In genomic region chr14:92426237-92426636, GRCh38 we compare ENCODE assay signal across 15 cellular contexts.
DNase-seq lines count a peak whose midpoint lies in the region; ATAC-seq, FAIRE-seq and TF ChIP-seq lines count a peak whose summit lies in the region.
"Had no signal": no experiment of that assay in that cellular context is flagged by ENCODE, and none has a peak within 500 bp of the region (broad histone marks: within the 10 kb centered on the region; RNA-seq: fewer than 3 reads in every experiment).

No MANE protein-coding gene starts in this region.

- H3K4me3 Mint-ChIP-seq in memory B cell, result no peak overlapping the region
- H3K4me3 Mint-ChIP-seq: activated naive CD8-positive, alpha-beta T cell treated with anti-CD3 and anti-CD28 coated beads for 36 hours; B cell had no signal

- H3K4me1 Mint-ChIP-seq in memory B cell, result peaks cover 4% of the 10 kb centered on the region

- no peak overlapping the region for H3K27ac Mint-ChIP-seq in memory B cell
- H3K27ac Mint-ChIP-seq: activated naive CD8-positive, alpha-beta T cell treated with anti-CD3 and anti-CD28 coated beads for 36 hours; B cell had no signal

- H3K36me3 ChIP-seq in kidney (ENCODE audit: control insufficient read depth in 1 of 2, insufficient read depth in 2 of 2, low read length in 2 of 2), result no peaks in the 10 kb centered on the region
- H3K36me3 ChIP-seq in left ventricle myocardium inferior, result no peaks in the 10 kb centered on the region

- ATAC-seq in memory B cell (ENCODE audit: low read depth), result peak; percentile 53
- ATAC-seq in GM21619 (IDR thresholded peaks at IDR 0.05; ENCODE audit: unreplicated experiment), result no peak

- H3K4me3 ChIP-seq in AG10803 (ENCODE audit: low read length) (no peak overlapping the region), HL-60 (replicated peaks; ENCODE audit: insufficient read depth, low read length) (no peak overlapping the region), astrocyte of the spinal cord (ENCODE audit: low read depth, low read length) (no peak overlapping the region), kidney (ENCODE audit: low read length in 2 of 2) (no peak overlapping the region), left ventricle myocardium inferior (no peak overlapping the region)

- in situ Hi-C loops in astrocyte of the spinal cord (cut with HindIII; ENCODE audit: low sequenced_read_pairs), result no loop called here

- no peaks in the 10 kb centered on the region for H3K27me3 ChIP-seq in HL-60 (ENCODE audit: insufficient read depth, poor library complexity, severe bottlenecking)
- H3K27me3 ChIP-seq in left ventricle myocardium inferior (ENCODE audit: low read depth), result peaks cover 11% of the 10 kb centered on the region

- H3K9ac ChIP-seq in kidney (ENCODE audit: low read length in 2 of 2), result no peak overlapping the region

- intact Hi-C loops in kidney (cut with DNase I), result no loop called here
- intact Hi-C loops in left ventricle myocardium inferior (cut with micrococcal nuclease), result no loop called here

- peak; percentile 73 for DNase-seq in AG10803 (ENCODE audit: low read depth)
- DNase-seq in HL-60 (ENCODE audit: low read depth in 1 of 2, low spot score in 1 of 2), result peak in 1 of 2 experiments; percentile 61
- DNase-seq in astrocyte of the spinal cord (ENCODE audit: low read depth, low spot score), result peak; percentile 77
- DNase-seq in memory B cell (ENCODE audit: low spot score in 2 of 2), result no peak
- no peak for DNase-seq in kidney
- no peak for DNase-seq in DMS153 (lab: John Stamatoyannopoulos, UW)
- DNase-seq in left ventricle myocardium inferior, result no peak
- DNase-seq: activated CD4-positive, CD25-positive, alpha-beta regulatory T cell treated with anti-CD3 and anti-CD28 coated beads, Interleukin-2, amount 50 U/mL, for 72 hours; activated CD8-positive, alpha-beta memory T cell treated with anti-CD3 and anti-CD28 coated beads, Interleukin-2, amount 50 U/mL, for 48 hours; activated naive CD8-positive, alpha-beta T cell treated with anti-CD3 and anti-CD28 coated beads for 36 hours; NCI-H510A treated with DMSO at 0.1 percent for 48 hours; small intestine; substantia nigra had no signal

- H3K9me3 Mint-ChIP-seq in memory B cell, result no peaks in the 10 kb centered on the region
- H3K9me3 Mint-ChIP-seq: activated naive CD8-positive, alpha-beta T cell treated with anti-CD3 and anti-CD28 coated beads for 36 hours had no signal

- FAIRE-seq in kidney (lab: Jason Lieb, UNC), result no peak
- FAIRE-seq: small intestine had no signal

- no peaks in the 10 kb centered on the region for H3K36me3 Mint-ChIP-seq in memory B cell
- H3K36me3 Mint-ChIP-seq: activated naive CD8-positive, alpha-beta T cell treated with anti-CD3 and anti-CD28 coated beads for 36 hours had no signal

- peak overlapping the region; percentile 30; the same call in 1 of the 2 replicates for H3K27ac ChIP-seq in HL-60 (replicated peaks)
- H3K27ac ChIP-seq in kidney (ENCODE audit: low read depth in 2 of 2, low read length in 2 of 2), result no peak overlapping the region
- H3K27ac ChIP-seq in left ventricle myocardium inferior (replicated peaks), result no peak overlapping the region

- TF ChIP-seq CTCF in AG10803 (conservative IDR thresholded peaks at IDR 0.05; ENCODE audit: low read length) (no peak), HL-60 (IDR thresholded peaks at IDR 0.05; ENCODE audit: insufficient read depth, low read length) (no peak), astrocyte of the spinal cord (IDR thresholded peaks at IDR 0.05; ENCODE audit: low read depth, low read length) (no peak), kidney (IDR thresholded peaks at IDR 0.05; ENCODE audit: borderline replicate concordance, extremely low read depth, insufficient read depth) (no peak), left ventricle myocardium inferior (IDR thresholded peaks at IDR 0.05; ENCODE audit: borderline replicate concordance) (no peak)

- H3K4me1 ChIP-seq in kidney (ENCODE audit: control insufficient read depth in 1 of 2, insufficient read depth in 1 of 2, low read depth in 1 of 2, low read length in 2 of 2) (no peaks in the 10 kb centered on the region), left ventricle myocardium inferior (no peaks in the 10 kb centered on the region)

- H3K9me3 ChIP-seq in kidney (ENCODE audit: control insufficient read depth in 1 of 2, low read length in 2 of 2) (no peaks in the 10 kb centered on the region), left ventricle myocardium inferior (replicated peaks) (no peaks in the 10 kb centered on the region)

- H3K27me3 Mint-ChIP-seq in memory B cell, result peaks cover 1% of the 10 kb centered on the region
- H3K27me3 Mint-ChIP-seq: activated naive CD8-positive, alpha-beta T cell treated with anti-CD3 and anti-CD28 coated beads for 36 hours had no signal

Comparison
In these comparisons a context has a peak if more than half of its experiments do, and no peak if none do; other contexts are left out.
1. DNase-seq: peak in AG10803 (single experiment) and astrocyte of the spinal cord (single experiment); none in memory B cell (0 of 2), kidney (single experiment), DMS153 (single experiment) and left ventricle myocardium inferior (single experiment).